17 cellular contexts compared by ENCODE assay signal in genomic region chr19:14774373-14774772, GRCh38. TPM values are rescaled to one million over a fixed set of nuclear protein-coding genes. Genes with fewer than 3 reads are reported as not detected.
DNase-seq lines count a peak whose midpoint lies in the region; ATAC-seq, FAIRE-seq and TF ChIP-seq lines count a peak whose summit lies in the region.
"Had no signal": no experiment of that assay in that cellular context is flagged by ENCODE, and none has a peak within 500 bp of the region (broad histone marks: within the 10 kb centered on the region; RNA-seq: fewer than 3 reads in every experiment).

No MANE protein-coding gene starts in this region.

- ATAC-seq in right lobe of liver (no peak), HepG2 (no peak), RWPE2 (ENCODE audit: low read depth) (no peak), GM21528 (IDR thresholded peaks at IDR 0.05; ENCODE audit: low FRiP score, unreplicated experiment) (no peak)
- ATAC-seq: CD8-positive, alpha-beta T cell had no signal

- TF ChIP-seq CTCF in right lobe of liver (IDR thresholded peaks at IDR 0.05) (no peak), HepG2 (CRISPR knock-in tag; IDR thresholded peaks at IDR 0.05) (no peak), RWPE2 (IDR thresholded peaks at IDR 0.05; ENCODE audit: poor library complexity, severe bottlenecking) (no peak)

- intact Hi-C loops in right lobe of liver (cut with DNase I), result no loop called here
- intact Hi-C loops in HepG2 (cut with micrococcal nuclease; ENCODE audit: unreplicated experiment), result no loop called here
- intact Hi-C loops in activated T-helper 2 cell treated with anti-CD3 and anti-CD28 coated beads, Interferon-gamma antibody, Interleukin-2, Interleukin-4, amounts not matched to agents 10 μg/mL and 5 μg/mL and 100 μg/mL, durations not matched to agents 14 hours and 24 hours and 36 hours (cut with micrococcal nuclease), result no loop called here
- intact Hi-C loops in posterior vena cava (cut with DNase I), result no loop called here

- no peak overlapping the region for H3K27ac ChIP-seq in right lobe of liver
- H3K27ac ChIP-seq in HepG2 (ENCODE audit: extremely low read length, insufficient read depth, low read length), result no peak overlapping the region
- no peak overlapping the region for H3K27ac ChIP-seq in RWPE2 (ENCODE audit: poor library complexity, severe bottlenecking)
- H3K27ac ChIP-seq: GM23248 had no signal

- no peak overlapping the region for H2AFZ ChIP-seq in HepG2 (ENCODE audit: low read length)
- H2AFZ ChIP-seq: GM23248 had no signal

- no peak overlapping the region for H3K4me3 Mint-ChIP-seq in activated T-helper 2 cell treated with anti-CD3 and anti-CD28 coated beads, Interferon-gamma antibody, Interleukin-2, Interleukin-4, amounts not matched to agents 10 μg/mL and 5 μg/mL and 100 μg/mL, durations not matched to agents 14 hours and 24 hours and 36 hours (ENCODE audit: low read depth)
- H3K4me3 Mint-ChIP-seq: B cell; CD8-positive, alpha-beta T cell had no signal

- CTCF ChIA-PET in HepG2 (lab: Yijun Ruan, JAX; ENCODE audit: low intra/inter-chr PET ratio, low total read pairs), result no interaction called here

- no peaks in the 10 kb centered on the region for H3K9me3 Mint-ChIP-seq in activated T-helper 2 cell treated with anti-CD3 and anti-CD28 coated beads, Interferon-gamma antibody, Interleukin-2, Interleukin-4, amounts not matched to agents 10 μg/mL and 5 μg/mL and 100 μg/mL, durations not matched to agents 14 hours and 24 hours and 36 hours
- H3K9me3 Mint-ChIP-seq: CD8-positive, alpha-beta T cell had no signal

- no peak overlapping the region for H3K9ac ChIP-seq in HepG2 (ENCODE audit: insufficient read depth, low read depth, low read length)
- H3K9ac ChIP-seq: GM23248 had no signal

- in situ Hi-C loops in HepG2 (cut with HindIII; ENCODE audit: extremely low pct_ligation_motif_present, low pct_unique_long_range_greater_than_20kb), result no loop called here

- DNase-seq in right lobe of liver, result peak in 2 of 3 donors; percentile 7 to 16
- no peak for DNase-seq in HepG2 (ENCODE audit: low spot score)
- peak; percentile 6 for DNase-seq in RWPE2 (ENCODE audit: low spot score)
- peak; percentile 55 for DNase-seq in mesenteric fat pad (ENCODE audit: low spot score)
- DNase-seq in activated T-helper 2 cell treated with anti-CD3 and anti-CD28 coated beads, Interferon-gamma antibody, Interleukin-2, Interleukin-4, amounts not matched to agents 10 μg/mL and 5 μg/mL and 100 μg/mL, durations not matched to agents 14 hours and 24 hours and 36 hours (ENCODE audit: low spot score), result no peak
- DNase-seq in posterior vena cava (ENCODE audit: low spot score), result no peak
- DNase-seq: CD8-positive, alpha-beta T cell; COR-L47; DMS153; GF-D8; GM23248; IMR-90 had no signal

- H3K4me3 ChIP-seq in right lobe of liver (no peak overlapping the region), HepG2 (replicated peaks in 1 of 3; ENCODE audit: insufficient read depth in 1 of 3, low read depth in 2 of 3, low read length in 3 of 3) (no peak overlapping the region), RWPE2 (ENCODE audit: severe bottlenecking) (no peak overlapping the region)
- H3K4me3 ChIP-seq: GM23248 had no signal

- no peak overlapping the region for H3K27ac Mint-ChIP-seq in activated T-helper 2 cell treated with anti-CD3 and anti-CD28 coated beads, Interferon-gamma antibody, Interleukin-2, Interleukin-4, amounts not matched to agents 10 μg/mL and 5 μg/mL and 100 μg/mL, durations not matched to agents 14 hours and 24 hours and 36 hours
- H3K27ac Mint-ChIP-seq: B cell; CD8-positive, alpha-beta T cell had no signal

- H3K36me3 Mint-ChIP-seq in activated T-helper 2 cell treated with anti-CD3 and anti-CD28 coated beads, Interferon-gamma antibody, Interleukin-2, Interleukin-4, amounts not matched to agents 10 μg/mL and 5 μg/mL and 100 μg/mL, durations not matched to agents 14 hours and 24 hours and 36 hours (ENCODE audit: low read depth), result no peaks in the 10 kb centered on the region
- H3K36me3 Mint-ChIP-seq: CD8-positive, alpha-beta T cell had no signal

- TF ChIP-seq POLR2A in right lobe of liver (IDR thresholded peaks at IDR 0.05) (no peak), HepG2 (IDR thresholded peaks at IDR 0.05; ENCODE audit: insufficient read depth in 1 of 2, low read depth in 2 of 2, low read length in 2 of 2) (no peak)

- H3K36me3 ChIP-seq in right lobe of liver (no peaks in the 10 kb centered on the region), HepG2 (replicated peaks in 1 of 2; ENCODE audit: control insufficient read depth in 1 of 2, insufficient read depth in 2 of 2, low read length in 2 of 2) (no peaks in the 10 kb centered on the region), RWPE2 (ENCODE audit: low read depth) (no peaks in the 10 kb centered on the region)

- WGBS in right lobe of liver (ENCODE audit: insufficient coverage, low coverage, low lambda C conversion rate, missing lambda C conversion rate), result 62% methylated on average over 3 of the region's 10 CpGs
- 42% methylated on average over 10 of the region's 10 CpGs for WGBS in HepG2 (ENCODE audit: low lambda C conversion rate)

- no TSS peak for BruUV-seq in HepG2 (replicated peaks; lab: Mats Ljungman, UMichigan)

- POLR2A ChIA-PET in HepG2 (lab: Yijun Ruan, JAX), result no interaction called here

- peaks cover 11% of the 10 kb centered on the region for H3K4me1 Mint-ChIP-seq in activated T-helper 2 cell treated with anti-CD3 and anti-CD28 coated beads, Interferon-gamma antibody, Interleukin-2, Interleukin-4, amounts not matched to agents 10 μg/mL and 5 μg/mL and 100 μg/mL, durations not matched to agents 14 hours and 24 hours and 36 hours (ENCODE audit: low read depth)

- H3K27me3 Mint-ChIP-seq in activated T-helper 2 cell treated with anti-CD3 and anti-CD28 coated beads, Interferon-gamma antibody, Interleukin-2, Interleukin-4, amounts not matched to agents 10 μg/mL and 5 μg/mL and 100 μg/mL, durations not matched to agents 14 hours and 24 hours and 36 hours (ENCODE audit: low read depth), result peaks cover 17% of the 10 kb centered on the region

- FAIRE-seq in HepG2 (lab: Jason Lieb, UNC), result no peak
- FAIRE-seq: A204.1, D721Med, H54 had no signal

- no peaks in the 10 kb centered on the region for H3K27me3 ChIP-seq in right lobe of liver
- H3K27me3 ChIP-seq in HepG2 (ENCODE audit: control insufficient read depth in 1 of 2, insufficient read depth in 2 of 2, low read length in 2 of 2), result 0 out of 5 replicates have a peak, but pooled peaks cover 0 to 5% of the 10 kb centered on the region in 2 experiments
- H3K27me3 ChIP-seq in RWPE2 (ENCODE audit: insufficient read depth, poor library complexity, severe bottlenecking), result no peaks in the 10 kb centered on the region

- no peak overlapping the region for H3K4me2 ChIP-seq in HepG2 (ENCODE audit: low read depth, low read length)

- no peaks in the 10 kb centered on the region for H3K4me1 ChIP-seq in right lobe of liver
- H3K4me1 ChIP-seq in HepG2 (ENCODE audit: insufficient read depth, low read length), result no peaks in the 10 kb centered on the region
- H3K4me1 ChIP-seq in RWPE2 (ENCODE audit: insufficient read depth, poor library complexity, severe bottlenecking), result no peaks in the 10 kb centered on the region

- H3K79me2 ChIP-seq in HepG2 (ENCODE audit: insufficient read depth, low read length), result no peaks in the 10 kb centered on the region

- H3K9me3 ChIP-seq in right lobe of liver (no peaks in the 10 kb centered on the region), HepG2 (ENCODE audit: low read length) (no peaks in the 10 kb centered on the region), RWPE2 (ENCODE audit: severe bottlenecking) (no peaks in the 10 kb centered on the region)

- no peaks in the 10 kb centered on the region for H4K20me1 ChIP-seq in HepG2 (ENCODE audit: insufficient read depth, low read length)

- no peak for TF ChIP-seq RAD21 in HepG2 (CRISPR knock-in tag; IDR thresholded peaks at IDR 0.05)

- TF ChIP-seq EP300 in HepG2 (IDR thresholded peaks at IDR 0.05; ENCODE audit: low read depth in 2 of 2, low read length in 2 of 2), result no peak
- no peak for TF ChIP-seq EP300 in HepG2 (CRISPR knock-in tag; IDR thresholded peaks at IDR 0.05; ENCODE audit: borderline replicate concordance)

TF ChIP-seq in HepG2, 621 proteins besides CTCF, POLR2A, EP300 and RAD21 (continues in another document):
- no peak for TF ChIP-seq KLF6 (CRISPR knock-in tag; IDR thresholded peaks at IDR 0.05)
- TF ChIP-seq SRSF9 (IDR thresholded peaks at IDR 0.05; ENCODE audit: borderline replicate concordance, insufficient read depth, low read depth, low read length, poor library complexity, severe bottlenecking), result no peak
- TF ChIP-seq ZNF10 (CRISPR knock-in tag; IDR thresholded peaks at IDR 0.05; ENCODE audit: borderline replicate concordance, low read depth), result no peak
- TF ChIP-seq NFKB2 (CRISPR knock-in tag; IDR thresholded peaks at IDR 0.05; ENCODE audit: borderline replicate concordance), result no peak

RNA-seq across cellular contexts. Expression of gene ADGRE2, which starts 4.0 kb away (rescaled TPM):
- total RNA-seq in right lobe of liver, result 1 to 10 TPM; 1.6 to 5.7 (median 1.9) TPM
- total RNA-seq in HepG2 (2016; rRNA removed; fragmentation: Illumina TruSeq; extraction: Trizol), result 0.04 TPM in 1 of 2 replicates, not detected in the other
- not detected in 2 replicates for total RNA-seq in HepG2 (2016; cell fraction: cytosol; rRNA removed; fragmentation: Illumina TruSeq; extraction: Trizol; ENCODE audit: low read depth)
- total RNA-seq in HepG2 (2016; cell fraction: insoluble cytoplasmic fraction; rRNA removed; fragmentation: Illumina TruSeq; extraction: Trizol), result not detected in 2 replicates
- total RNA-seq in HepG2 (2016; cell fraction: membrane; rRNA removed; fragmentation: Illumina TruSeq; extraction: Trizol), result not detected in 2 replicates
- not detected in 2 replicates for total RNA-seq in HepG2 (2016; cell fraction: nucleus; rRNA removed; fragmentation: Illumina TruSeq; extraction: Trizol)
- 0.03 TPM in 1 of 2 replicates, not detected in the other for polyA plus RNA-seq in HepG2 (2011; rRNA removed)
- 0.03 TPM in 1 of 2 replicates, not detected in the other for polyA plus RNA-seq in HepG2 (2011; cell fraction: cytosol; rRNA removed)
- polyA plus RNA-seq in HepG2 (2011; cell fraction: nucleus; rRNA removed), result 0.16 TPM in 1 of 2 replicates, not detected in the other
- not detected in 2 replicates for polyA plus RNA-seq in HepG2 (2012)
- polyA plus RNA-seq in HepG2 (2016; cell fraction: cytosol; fragmentation: Illumina TruSeq; extraction: Trizol; ENCODE audit: low read depth), result not detected in 2 replicates
- polyA plus RNA-seq in HepG2 (2016; cell fraction: insoluble cytoplasmic fraction; fragmentation: Illumina TruSeq; extraction: Trizol; ENCODE audit: low read depth), result not detected in 2 replicates
- polyA plus RNA-seq in HepG2 (2016; cell fraction: membrane; fragmentation: Illumina TruSeq; extraction: Trizol; ENCODE audit: low read depth), result not detected in 2 replicates
- polyA plus RNA-seq in HepG2 (2016; cell fraction: nucleus; fragmentation: Illumina TruSeq; extraction: Trizol; ENCODE audit: insufficient read depth, low read depth), result 0.11 and 0.41 TPM in 2 replicates
- 0.40 and 20.8 TPM in 2 replicates for polyA minus RNA-seq in HepG2 (2011; rRNA and poly(A)+ RNA removed; ENCODE audit: low replicate concordance)
- not detected in 2 replicates for polyA minus RNA-seq in HepG2 (2011; cell fraction: cytosol; rRNA and poly(A)+ RNA removed)
- polyA minus RNA-seq in HepG2 (2011; cell fraction: nucleus; rRNA and poly(A)+ RNA removed), result not detected in 2 replicates
- total RNA-seq in mesenteric fat pad, result 10.9 TPM
- 2.7 and 3.6 TPM in 2 replicates for total RNA-seq in activated T-helper 2 cell treated with anti-CD3 and anti-CD28 coated beads, Interferon-gamma antibody, Interleukin-2, Interleukin-4, amounts not matched to agents 10 μg/mL and 5 μg/mL and 100 μg/mL, durations not matched to agents 14 hours and 24 hours and 36 hours
- total RNA-seq in posterior vena cava, result 1 to 10 TPM; 4.0 to 4.3 TPM
- total RNA-seq: GM23248, IMR-90 had no signal
- polyA plus RNA-seq: IMR-90 had no signal

Comparison
In these comparisons a context has a peak if more than half of its experiments do, and no peak if none do; other contexts are left out.
1. DNase-seq: peak in right lobe of liver (2 of 3), RWPE2 (single experiment) and mesenteric fat pad (single experiment); none in HepG2 (single experiment), activated T-helper 2 cell treated with anti-CD3 and anti-CD28 coated beads, Interferon-gamma antibody, Interleukin-2, Interleukin-4, amounts not matched to agents 10 μg/mL and 5 μg/mL and 100 μg/mL, durations not matched to agents 14 hours and 24 hours and 36 hours (single experiment) and posterior vena cava (single experiment).